In the genomic region with DNA sequence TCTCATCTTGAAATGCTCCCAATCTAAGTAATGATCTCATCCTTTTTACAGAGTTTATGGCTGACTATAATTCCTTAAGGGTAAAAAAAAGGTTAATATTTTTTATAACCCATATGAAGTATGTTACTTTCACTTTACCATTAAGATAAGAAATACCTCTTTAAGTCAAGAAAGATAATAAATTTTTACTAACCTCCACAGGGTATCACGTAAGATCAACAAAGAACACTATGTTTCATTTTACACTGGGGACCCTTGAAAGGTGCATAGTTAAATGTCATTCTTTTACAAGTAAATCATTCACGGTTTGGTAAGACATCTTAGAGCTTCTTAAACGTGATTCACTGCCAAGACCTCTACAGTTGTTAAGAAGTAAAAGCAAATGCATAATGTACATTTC, we compare ENCODE assay signal across 17 cellular contexts.
DNase-seq lines count a peak whose midpoint lies in the region; TF ChIP-seq lines count a peak whose summit lies in the region.
"Had no signal": no experiment of that assay in that cellular context is flagged by ENCODE, and none has a peak within 500 bp of the region (broad histone marks: within the 10 kb centered on the region; RNA-seq: fewer than 3 reads in every experiment).

No MANE protein-coding gene starts in this region.

- H3K27me3 ChIP-seq in OCI-LY3 (ENCODE audit: low read depth, low read length) (no peaks in the 10 kb centered on the region), osteoblast (ENCODE audit: insufficient read depth, low read length) (no peaks in the 10 kb centered on the region), SK-N-SH (ENCODE audit: insufficient read depth) (no peaks in the 10 kb centered on the region), ascending aorta (no peaks in the 10 kb centered on the region)
- no peaks in the 10 kb centered on the region for H3K27me3 ChIP-seq in CD8-positive, alpha-beta memory T cell (ENCODE audit: insufficient read depth, low read length, poor library complexity, severe bottlenecking)
- H3K27me3 ChIP-seq: BE2C, MG63 had no signal

- H2AFZ ChIP-seq in OCI-LY3 (ENCODE audit: low read depth, low read length) (0 out of 2 replicates have a peak overlapping the region, but pooled peaks have one; percentile 54), osteoblast (ENCODE audit: low read length) (peak overlapping the region; percentile 29), SK-N-SH (ENCODE audit: low read depth) (no peak overlapping the region)

- no peaks in the 10 kb centered on the region for H3K36me3 Mint-ChIP-seq in CD8-positive, alpha-beta memory T cell
- H3K36me3 Mint-ChIP-seq: CD4-positive, alpha-beta memory T cell had no signal

- no peaks in the 10 kb centered on the region for H3K79me2 ChIP-seq in OCI-LY3 (ENCODE audit: low read length)
- no peaks in the 10 kb centered on the region for H3K79me2 ChIP-seq in osteoblast (ENCODE audit: insufficient read depth, low read length)
- no peaks in the 10 kb centered on the region for H3K79me2 ChIP-seq in SK-N-SH (ENCODE audit: insufficient read depth)

- H3K36me3 ChIP-seq in OCI-LY3 (replicated peaks; ENCODE audit: low read depth, low read length) (no peaks in the 10 kb centered on the region), osteoblast (ENCODE audit: insufficient read depth, low read length) (no peaks in the 10 kb centered on the region), SK-N-SH (replicated peaks in 1 of 2; ENCODE audit: control insufficient read depth in 1 of 2, insufficient read depth in 2 of 2, low read length in 1 of 2) (no peaks in the 10 kb centered on the region), ascending aorta (no peaks in the 10 kb centered on the region)
- no peaks in the 10 kb centered on the region for H3K36me3 ChIP-seq in CD8-positive, alpha-beta memory T cell (ENCODE audit: insufficient read depth, low read length)
- H3K36me3 ChIP-seq: BE2C, MG63 had no signal

- H3K4me2 ChIP-seq in OCI-LY3 (ENCODE audit: low read length) (no peak overlapping the region), osteoblast (ENCODE audit: insufficient read depth, low read length) (no peak overlapping the region), SK-N-SH (no peak overlapping the region)

- TF ChIP-seq EP300 in SK-N-SH (IDR thresholded peaks at IDR 0.05; ENCODE audit: borderline replicate concordance in 1 of 2, low read depth in 1 of 2, low read length in 1 of 2) = no peak

- H3K4me1 Mint-ChIP-seq in CD8-positive, alpha-beta memory T cell = no peaks in the 10 kb centered on the region
- H3K4me1 Mint-ChIP-seq: CD4-positive, alpha-beta memory T cell had no signal

- no peaks in the 10 kb centered on the region for H3K9me3 ChIP-seq in OCI-LY3 (ENCODE audit: insufficient read depth, low read length)
- no peaks in the 10 kb centered on the region for H3K9me3 ChIP-seq in osteoblast (ENCODE audit: low read depth, low read length)
- no peaks in the 10 kb centered on the region for H3K9me3 ChIP-seq in SK-N-SH
- no peaks in the 10 kb centered on the region for H3K9me3 ChIP-seq in CD8-positive, alpha-beta memory T cell (ENCODE audit: low read length)
- H3K9me3 ChIP-seq in ascending aorta = no peaks in the 10 kb centered on the region
- H3K9me3 ChIP-seq: BE2C, MG63 had no signal

- intact Hi-C loops in ascending aorta (cut with DNase I) = no loop called here

- H3K4me3 ChIP-seq in OCI-LY3 (ENCODE audit: low read length) (no peak overlapping the region), osteoblast (ENCODE audit: insufficient read depth, low read length) (no peak overlapping the region), SK-N-SH (ENCODE audit: low read depth in 2 of 2, low read length in 1 of 2) (no peak overlapping the region), ascending aorta (no peak overlapping the region)
- no peak overlapping the region for H3K4me3 ChIP-seq in CD8-positive, alpha-beta memory T cell (ENCODE audit: low read length)
- H3K4me3 ChIP-seq: K562, MG63 had no signal

- H3K9me2 ChIP-seq in SK-N-SH = no peaks in the 10 kb centered on the region

- no peak for TF ChIP-seq RAD21 in SK-N-SH (IDR thresholded peaks at IDR 0.05; ENCODE audit: low read length)

- no peaks in the 10 kb centered on the region for H3F3A ChIP-seq in SK-N-SH (replicated peaks; ENCODE audit: insufficient read depth)

- POLR2A ChIA-PET in SK-N-SH (lab: Yijun Ruan, JAX) = no interaction called here
- POLR2A ChIA-PET in CD8-positive, alpha-beta memory T cell (lab: Charles Lee) = no interaction called here

- H3K9me3 Mint-ChIP-seq in CD8-positive, alpha-beta memory T cell = peaks cover 0 to 32% (median 10%) of the 10 kb centered on the region in 5 donors

- H3K27ac ChIP-seq in OCI-LY3 (ENCODE audit: low read length) (no peak overlapping the region), osteoblast (ENCODE audit: low read depth, low read length) (no peak overlapping the region), SK-N-SH (ENCODE audit: low read depth in 2 of 2, low read length in 1 of 2) (no peak overlapping the region), ascending aorta (no peak overlapping the region)
- no peak overlapping the region for H3K27ac ChIP-seq in CD8-positive, alpha-beta memory T cell (ENCODE audit: low read depth, low read length)
- H3K27ac ChIP-seq: HL-60 had no signal

- WGBS in SK-N-SH (ENCODE audit: low lambda C conversion rate) = 17% methylated on average over 3 of the region's 3 CpGs

- TF ChIP-seq CTCF in OCI-LY3 (IDR thresholded peaks at IDR 0.05; ENCODE audit: low read depth, low read length) = no peak
- no peak for TF ChIP-seq CTCF in osteoblast (IDR thresholded peaks at IDR 0.05; ENCODE audit: extremely low read depth, low read depth, low read length)
- TF ChIP-seq CTCF in SK-N-SH (IDR thresholded peaks at IDR 0.05) = no peak
- no peak for TF ChIP-seq CTCF in ascending aorta (IDR thresholded peaks at IDR 0.05)

- H4K20me1 ChIP-seq in OCI-LY3 (ENCODE audit: insufficient read depth, low read length) (no peaks in the 10 kb centered on the region), osteoblast (ENCODE audit: insufficient read depth, low read length) (no peaks in the 10 kb centered on the region), SK-N-SH (ENCODE audit: insufficient read depth) (no peaks in the 10 kb centered on the region)

- H3K27ac Mint-ChIP-seq in CD8-positive, alpha-beta memory T cell = no peak overlapping the region
- H3K27ac Mint-ChIP-seq: CD4-positive, alpha-beta memory T cell had no signal

- H3K9ac ChIP-seq in OCI-LY3 (ENCODE audit: low read length) (no peak overlapping the region), SK-N-SH (no peak overlapping the region)

- no peak overlapping the region for H3K4me3 Mint-ChIP-seq in CD8-positive, alpha-beta memory T cell
- H3K4me3 Mint-ChIP-seq: CD4-positive, alpha-beta memory T cell had no signal

- H3K4me1 ChIP-seq in OCI-LY3 (ENCODE audit: low read length) (no peaks in the 10 kb centered on the region), osteoblast (ENCODE audit: insufficient read depth, low read length) (no peaks in the 10 kb centered on the region), SK-N-SH (ENCODE audit: control insufficient read depth in 1 of 2, insufficient read depth in 2 of 2, low read depth in 1 of 2, low read length in 1 of 2) (no peaks in the 10 kb centered on the region; a peak in 1 of 4 replicates), ascending aorta (no peaks in the 10 kb centered on the region)
- no peaks in the 10 kb centered on the region for H3K4me1 ChIP-seq in CD8-positive, alpha-beta memory T cell (ENCODE audit: insufficient read depth, low read length)
- H3K4me1 ChIP-seq: BE2C had no signal

- DNase-seq in HCEC 1CT (peak; percentile 1), glomerular visceral epithelial cell (ENCODE audit: extremely low spot score) (peak; percentile 26), osteoblast (ENCODE audit: insufficient read length, low spot score, missing footprints) (no peak), SK-N-SH (no peak), ascending aorta (ENCODE audit: low spot score in 2 of 2) (no peak)
- no peak for DNase-seq in CD8-positive, alpha-beta memory T cell
- DNase-seq: BE2C; CD4-positive, alpha-beta memory T cell; DMS79 treated with DMSO at 0.1 percent for 48 hours; MG63; NCI-H1105; NCI-H187 treated with DMSO at 0.1 percent for 48 hours; NCI-H446; SIG-M5 had no signal

- no peaks in the 10 kb centered on the region for H3K27me3 Mint-ChIP-seq in CD8-positive, alpha-beta memory T cell
- H3K27me3 Mint-ChIP-seq: CD4-positive, alpha-beta memory T cell had no signal

- CTCF ChIA-PET in SK-N-SH (lab: Yijun Ruan, JAX) = no interaction called here
- CTCF ChIA-PET in CD8-positive, alpha-beta memory T cell (lab: Charles Lee) = no interaction called here

TF ChIP-seq in SK-N-SH, 30 proteins besides CTCF, POLR2A, EP300 and RAD21 (continues in another document):
- TF ChIP-seq IRF3 (IDR thresholded peaks at IDR 0.05; ENCODE audit: low read depth, low read length) (no peak), MEF2A (IDR thresholded peaks at IDR 0.05; ENCODE audit: borderline replicate concordance, low read depth) (no peak), PBX3 (IDR thresholded peaks at IDR 0.05) (no peak)

Comparison
In these comparisons a context has a peak if more than half of its experiments do, and no peak if none do; other contexts are left out.
1. DNase-seq: peak in HCEC 1CT (single experiment) and glomerular visceral epithelial cell (single experiment); none in osteoblast (single experiment), SK-N-SH (single experiment), CD8-positive, alpha-beta memory T cell (0 of 5) and ascending aorta (0 of 2).